14 cellular contexts compared by ENCODE assay signal in genomic region chr22:30408388-30409101, GRCh38. TPM values are rescaled to one million over a fixed set of nuclear protein-coding genes. Genes with fewer than 3 reads are reported as not detected.
DNase-seq lines count a peak whose midpoint lies in the region; ATAC-seq and TF ChIP-seq lines count a peak whose summit lies in the region.
"Had no signal": no experiment of that assay in that cellular context is flagged by ENCODE, and none has a peak within 500 bp of the region (broad histone marks: within the 10 kb centered on the region; RNA-seq: fewer than 3 reads in every experiment).

No MANE protein-coding gene starts in this region.

- H3K79me1 ChIP-seq in mesenchymal stem cell (replicated peaks; ENCODE audit: low read length, poor library complexity, severe bottlenecking): peaks cover 14% of the 10 kb centered on the region

- no peak overlapping the region for H4K91ac ChIP-seq in mesenchymal stem cell (ENCODE audit: low read length)

- H2BK12ac ChIP-seq in mesenchymal stem cell (ENCODE audit: low read length in 2 of 2): no peak overlapping the region

- in situ Hi-C loops in Caki2 (cut with HindIII; ENCODE audit: low pct_unique_long_range_greater_than_20kb, low sequenced_read_pairs): no loop called here

- H3K27me3 Mint-ChIP-seq in immature natural killer cell (ENCODE audit: low read depth in 3 of 3) (peaks cover 0 to under 1% (median 0%) of the 10 kb centered on the region in 3 donors), natural killer cell (ENCODE audit: low read depth in 2 of 2) (no peaks in the 10 kb centered on the region)
- H3K27me3 Mint-ChIP-seq: activated B cell treated with CpG ODN at 0.5 μM for 24 hours; activated naive CD4-positive, alpha-beta T cell treated with anti-CD3 and anti-CD28 coated beads, Interleukin-2, amount 10 ng/mL, durations not matched to agents 7 days and 5 days; effector memory CD8-positive, alpha-beta T cell had no signal

- H3K4me3 ChIP-seq in NB4 (ENCODE audit: low read depth, low read length) (no peak overlapping the region), breast epithelium (no peak overlapping the region), mesenchymal stem cell (ENCODE audit: insufficient read depth in 1 of 2, low read depth in 1 of 2, low read length in 2 of 2) (no peak overlapping the region), coronary artery (no peak overlapping the region)
- H3K4me3 ChIP-seq: pancreas, thyroid gland had no signal

- H3K9me3 Mint-ChIP-seq in immature natural killer cell (no peaks in the 10 kb centered on the region), natural killer cell (no peaks in the 10 kb centered on the region)
- H3K9me3 Mint-ChIP-seq: activated B cell treated with CpG ODN at 0.5 μM for 24 hours; activated naive CD4-positive, alpha-beta T cell treated with anti-CD3 and anti-CD28 coated beads, Interleukin-2, amount 10 ng/mL, durations not matched to agents 7 days and 5 days; effector memory CD8-positive, alpha-beta T cell had no signal

- TF ChIP-seq POLR2A in NB4 (IDR thresholded peaks at IDR 0.05; ENCODE audit: extremely low read depth, insufficient read length) (no peak), breast epithelium (IDR thresholded peaks at IDR 0.05) (no peak)

- no peak overlapping the region for H2AK5ac ChIP-seq in mesenchymal stem cell (ENCODE audit: low read length, severe bottlenecking)

- no peak for ATAC-seq in natural killer cell
- ATAC-seq: effector memory CD8-positive, alpha-beta T cell had no signal

- peak; percentile 67 for DNase-seq in Caki2 (ENCODE audit: low read depth)
- peak; percentile 72 for DNase-seq in NB4 (ENCODE audit: low read depth)
- no peak for DNase-seq in breast epithelium (ENCODE audit: low spot score in 2 of 2)
- peak; percentile 67 for DNase-seq in mesenchymal stem cell
- DNase-seq in coronary artery (ENCODE audit: low spot score): no peak
- no peak for DNase-seq in immature natural killer cell
- no peak for DNase-seq in SKM-1 treated with dmso at 0.1 percent for 144 hours (lab: John Stamatoyannopoulos, UW; ENCODE audit: unreplicated experiment)
- DNase-seq in natural killer cell: no peak
- DNase-seq: activated B cell treated with CpG ODN at 0.5 μM for 24 hours; activated naive CD4-positive, alpha-beta T cell treated with anti-CD3 and anti-CD28 coated beads, Interleukin-2, amount 10 ng/mL, durations not matched to agents 7 days and 5 days; effector memory CD8-positive, alpha-beta T cell; pancreas; stimulated activated CD4-positive, alpha-beta T cell treated with anti-CD3 and anti-CD28 coated beads, Interleukin-4, amount 100 ng/mL, for 4 hours; thyroid gland had no signal

- H3K4me1 Mint-ChIP-seq in immature natural killer cell: no peaks in the 10 kb centered on the region
- no peaks in the 10 kb centered on the region for H3K4me1 Mint-ChIP-seq in natural killer cell
- H3K4me1 Mint-ChIP-seq: activated B cell treated with CpG ODN at 0.5 μM for 24 hours had no signal

- H3K9ac ChIP-seq in mesenchymal stem cell (ENCODE audit: low read length): peak overlapping the region; percentile 33

- no peak overlapping the region for H2AFZ ChIP-seq in mesenchymal stem cell (ENCODE audit: low read depth, low read length)

- H2BK120ac ChIP-seq in mesenchymal stem cell (ENCODE audit: low read depth, low read length): no peak overlapping the region

- H3K14ac ChIP-seq in mesenchymal stem cell (ENCODE audit: low read length in 2 of 2): no peak overlapping the region

- H3K27ac Mint-ChIP-seq in immature natural killer cell: no peak overlapping the region
- no peak overlapping the region for H3K27ac Mint-ChIP-seq in natural killer cell
- H3K27ac Mint-ChIP-seq: activated B cell treated with CpG ODN at 0.5 μM for 24 hours; activated naive CD4-positive, alpha-beta T cell treated with anti-CD3 and anti-CD28 coated beads, Interleukin-2, amount 10 ng/mL, durations not matched to agents 7 days and 5 days had no signal

- H3K4me1 ChIP-seq in breast epithelium: no peaks in the 10 kb centered on the region
- H3K4me1 ChIP-seq in mesenchymal stem cell (ENCODE audit: control insufficient read depth, insufficient read depth, low read depth, low read length): peaks cover 2% of the 10 kb centered on the region
- H3K4me1 ChIP-seq: pancreas, thyroid gland had no signal

- H2BK15ac ChIP-seq in mesenchymal stem cell (ENCODE audit: low read depth, poor library complexity, severe bottlenecking): no peak overlapping the region

- no peak overlapping the region for H3K4me2 ChIP-seq in mesenchymal stem cell (ENCODE audit: low read length, poor library complexity, severe bottlenecking)

- H2BK5ac ChIP-seq in mesenchymal stem cell (ENCODE audit: low read depth, low read length, poor library complexity, severe bottlenecking): no peak overlapping the region

- H4K8ac ChIP-seq in mesenchymal stem cell (ENCODE audit: low read length): no peak overlapping the region

- no peaks in the 10 kb centered on the region for H3K36me3 ChIP-seq in breast epithelium
- H3K36me3 ChIP-seq in mesenchymal stem cell (ENCODE audit: control insufficient read depth in 1 of 2, insufficient read depth in 2 of 2, low read depth in 1 of 2, low read length in 2 of 2): peaks cover 54 to 59% of the 10 kb centered on the region in 2 experiments

- H3K23ac ChIP-seq in mesenchymal stem cell (ENCODE audit: low read length in 2 of 2): no peak overlapping the region

- no peak overlapping the region for H3K4ac ChIP-seq in mesenchymal stem cell (ENCODE audit: low read depth in 1 of 2, low read length in 2 of 2)

- intact Hi-C loops in breast epithelium (cut with DNase I; ENCODE audit: low total_unique reads) (no loop called here), natural killer cell (cut with micrococcal nuclease) (no loop called here)

- peak overlapping the region; percentile 40 to 77 for H3K27ac ChIP-seq in breast epithelium
- no peak overlapping the region for H3K27ac ChIP-seq in mesenchymal stem cell (ENCODE audit: low read length, poor library complexity, severe bottlenecking)
- no peak overlapping the region for H3K27ac ChIP-seq in coronary artery
- H3K27ac ChIP-seq: pancreas had no signal

- no peak overlapping the region for H3K18ac ChIP-seq in mesenchymal stem cell (ENCODE audit: low read depth in 1 of 2, low read length in 2 of 2)

- peaks cover 0 to 9% (median 4%) of the 10 kb centered on the region in 3 donors for H3K36me3 Mint-ChIP-seq in immature natural killer cell
- no peaks in the 10 kb centered on the region for H3K36me3 Mint-ChIP-seq in natural killer cell

- WGBS in mesenchymal stem cell: 63% methylated on average over 13 of the region's 13 CpGs

- H3K27me3 ChIP-seq in breast epithelium: no peaks in the 10 kb centered on the region
- no peaks in the 10 kb centered on the region for H3K27me3 ChIP-seq in mesenchymal stem cell (ENCODE audit: control insufficient read depth in 1 of 2, insufficient read depth in 1 of 2, low read length in 2 of 2)
- H3K27me3 ChIP-seq: pancreas, thyroid gland had no signal

- TF ChIP-seq CTCF in NB4 (IDR thresholded peaks at IDR 0.05; ENCODE audit: low read depth, low read length) (no peak), breast epithelium (IDR thresholded peaks at IDR 0.05) (no peak), coronary artery (IDR thresholded peaks at IDR 0.05) (no peak), natural killer cell (IDR thresholded peaks at IDR 0.05) (no peak)

- H3K4me3 Mint-ChIP-seq in immature natural killer cell (no peak overlapping the region), natural killer cell (no peak overlapping the region)
- H3K4me3 Mint-ChIP-seq: activated B cell treated with CpG ODN at 0.5 μM for 24 hours; activated naive CD4-positive, alpha-beta T cell treated with anti-CD3 and anti-CD28 coated beads, Interleukin-2, amount 10 ng/mL, durations not matched to agents 7 days and 5 days; effector memory CD8-positive, alpha-beta T cell had no signal

- H3K9me3 ChIP-seq in breast epithelium (no peaks in the 10 kb centered on the region), mesenchymal stem cell (ENCODE audit: control insufficient read depth, low read length) (no peaks in the 10 kb centered on the region)
- H3K9me3 ChIP-seq: pancreas, thyroid gland had no signal

RNA-seq across cellular contexts. Expression of gene SEC14L2, which starts 11.7 kb away (rescaled TPM):
- total RNA-seq in Caki2 (2014; rRNA removed; shearing (Covaris generic); ENCODE audit: low replicate concordance): 10.6 and 12.9 TPM in 2 replicates
- 10 to 100 TPM in 2 of 3 donors, 1 to 10 TPM in 1; 5.3 to 45.7 (median 29.5) TPM for total RNA-seq in breast epithelium
- polyA plus RNA-seq in mesenchymal stem cell (2013, experiment 1 of 2): 5.6 TPM
- polyA plus RNA-seq in mesenchymal stem cell (2013, experiment 2 of 2): 4.8 TPM
- polyA plus RNA-seq in immature natural killer cell: 1 to 10 TPM in 1 of 3 donors, under 1 TPM in 1, not detected in 1; 0.23 to 1.6 TPM
- 1 to 10 TPM in 2 of 3 donors, under 1 TPM in 1; 0.71 to 6.6 (median 2.7) TPM for total RNA-seq in natural killer cell

RNA-seq across cellular contexts. Expression of gene MTFP1, which starts 17.0 kb away (rescaled TPM):
- total RNA-seq in Caki2 (2014; rRNA removed; shearing (Covaris generic); ENCODE audit: low replicate concordance): 151 and 189 TPM in 2 replicates
- total RNA-seq in breast epithelium: 10 to 100 TPM in 2 of 3 donors, 1 to 10 TPM in 1; 2.9 to 16.7 (median 14.4) TPM
- 7.4 TPM for polyA plus RNA-seq in mesenchymal stem cell (2013, experiment 1 of 2)
- polyA plus RNA-seq in mesenchymal stem cell (2013, experiment 2 of 2): 6.4 TPM
- polyA plus RNA-seq in immature natural killer cell: 10 to 100 TPM; 18.7 to 41.3 (median 32.0) TPM
- 10 to 100 TPM; 15.7 to 17.5 (median 17.2) TPM for total RNA-seq in natural killer cell

RNA-seq across cellular contexts. Expression of gene RNF215, which starts 21.3 kb away (rescaled TPM):
- 53.2 and 91.7 TPM in 2 replicates for total RNA-seq in Caki2 (2014; rRNA removed; shearing (Covaris generic); ENCODE audit: low replicate concordance)
- 10 to 100 TPM; 13.3 to 15.4 (median 14.0) TPM for total RNA-seq in breast epithelium
- 5.1 TPM for polyA plus RNA-seq in mesenchymal stem cell (2013, experiment 1 of 2)
- 7.0 TPM for polyA plus RNA-seq in mesenchymal stem cell (2013, experiment 2 of 2)
- polyA plus RNA-seq in immature natural killer cell: 1 to 10 TPM in 1 of 3 donors, under 1 TPM in 2; 0.38 to 1.1 (median 0.56) TPM
- 1 to 10 TPM; 7.5 to 9.8 (median 9.5) TPM for total RNA-seq in natural killer cell

RNA-seq across cellular contexts. Expression of gene CCDC157, which starts 51.7 kb away (rescaled TPM):
- 2.0 and 2.2 TPM in 2 replicates for total RNA-seq in Caki2 (2014; rRNA removed; shearing (Covaris generic); ENCODE audit: low replicate concordance)
- total RNA-seq in breast epithelium (1 to 10 TPM; 2.6 to 7.5 (median 6.6) TPM), natural killer cell (1 to 10 TPM; 7.7 to 9.7 (median 8.4) TPM)
- 1.7 TPM for polyA plus RNA-seq in mesenchymal stem cell (2013, experiment 1 of 2)
- 1.8 TPM for polyA plus RNA-seq in mesenchymal stem cell (2013, experiment 2 of 2)
- 1 to 10 TPM; 1.4 to 3.5 (median 1.9) TPM for polyA plus RNA-seq in immature natural killer cell

RNA-seq across cellular contexts. Expression of gene SF3A1, which starts 51.9 kb away (rescaled TPM):
- 12.7 and 15.5 TPM in 2 replicates for total RNA-seq in Caki2 (2014; rRNA removed; shearing (Covaris generic); ENCODE audit: low replicate concordance)
- total RNA-seq in breast epithelium: 10 to 100 TPM; 47.7 to 68.6 (median 47.9) TPM
- 106 TPM for polyA plus RNA-seq in mesenchymal stem cell (2013, experiment 1 of 2)
- 105 TPM for polyA plus RNA-seq in mesenchymal stem cell (2013, experiment 2 of 2)
- 100 to 1,000 TPM in 1 of 3 donors, 10 to 100 TPM in 2; 35.5 to 133 (median 69.6) TPM for polyA plus RNA-seq in immature natural killer cell
- 100 to 1,000 TPM; 309 to 340 (median 319) TPM for total RNA-seq in natural killer cell

Comparison
In these comparisons a context has a peak if more than half of its experiments do, and no peak if none do; other contexts are left out.
1. DNase-seq: peak in Caki2 (single experiment), NB4 (single experiment) and mesenchymal stem cell (single experiment); none in breast epithelium (0 of 2), coronary artery (single experiment), immature natural killer cell (0 of 3), SKM-1 treated with dmso at 0.1 percent for 144 hours (single experiment) and natural killer cell (single experiment).
2. H3K27ac ChIP-seq: peak in breast epithelium (2 of 2); none in mesenchymal stem cell (single experiment) and coronary artery (0 of 2).